8 cellular contexts compared by ENCODE assay signal in genomic region chr9:107489144-107489673, GRCh38. TPM values are rescaled to one million over a fixed set of nuclear protein-coding genes. Genes with fewer than 3 reads are reported as not detected.
DNase-seq lines count a peak whose midpoint lies in the region; ATAC-seq and TF ChIP-seq lines count a peak whose summit lies in the region.

No MANE protein-coding gene starts in this region.

- H3K4me1 ChIP-seq in mesenchymal stem cell (ENCODE audit: control insufficient read depth, insufficient read depth, low read depth, low read length) = peaks cover 34% of the 10 kb centered on the region
- H3K4me1 ChIP-seq in vagina = peaks cover 25% of the 10 kb centered on the region

- TF ChIP-seq POLR2A in vagina (IDR thresholded peaks at IDR 0.05) = no peak

- H3K36me3 ChIP-seq in mesenchymal stem cell (ENCODE audit: control insufficient read depth in 1 of 2, insufficient read depth in 2 of 2, low read depth in 1 of 2, low read length in 2 of 2) = peaks cover 6 to 33% of the 10 kb centered on the region in 2 experiments
- H3K36me3 ChIP-seq in vagina = peaks cover 0 to 29% of the 10 kb centered on the region in 2 donors

- peak overlapping the region in 1 of 2 experiments; percentile 72 for H3K4ac ChIP-seq in mesenchymal stem cell (ENCODE audit: low read depth in 1 of 2, low read length in 2 of 2)

- TF ChIP-seq CTCF in C4-2B (conservative IDR thresholded peaks at IDR 0.05) = no peak
- no peak for TF ChIP-seq CTCF in brain (conservative IDR thresholded peaks at IDR 0.05)
- no peak for TF ChIP-seq CTCF in vagina (IDR thresholded peaks at IDR 0.05)

- peak overlapping the region; percentile 68 for H3K27ac ChIP-seq in C4-2B
- no peak overlapping the region for H3K27ac ChIP-seq in mesenchymal stem cell (ENCODE audit: low read length, poor library complexity, severe bottlenecking)
- H3K27ac ChIP-seq in vagina = peak overlapping the region; percentile 96

- H3K4me2 ChIP-seq in mesenchymal stem cell (ENCODE audit: low read length, poor library complexity, severe bottlenecking) = peak overlapping the region; percentile 84

- ATAC-seq in GM19467 (IDR thresholded peaks at IDR 0.05; ENCODE audit: unreplicated experiment) (peak; percentile 17), HG03521 (IDR thresholded peaks at IDR 0.05; ENCODE audit: unreplicated experiment) (peak; percentile 30)

- no peak for DNase-seq in mesenchymal stem cell
- DNase-seq in vagina (ENCODE audit: extremely low spot score in 2 of 2) = no peak
- DNase-seq in SW 1271 (lab: John Stamatoyannopoulos, UW) = no peak
- DNase-seq in T-helper 9 cell = no peak

- peak overlapping the region; percentile 54 for H2BK120ac ChIP-seq in mesenchymal stem cell (ENCODE audit: low read depth, low read length)

- H3K14ac ChIP-seq in mesenchymal stem cell (ENCODE audit: low read length in 2 of 2) = peak overlapping the region in 1 of 2 experiments; percentile 99

- H3K23ac ChIP-seq in mesenchymal stem cell (ENCODE audit: low read length in 2 of 2) = no peak overlapping the region

- 0% methylated on average over 2 of the region's 46 CpGs for WGBS in mesenchymal stem cell

- H2BK5ac ChIP-seq in mesenchymal stem cell (ENCODE audit: low read depth, low read length, poor library complexity, severe bottlenecking) = no peak overlapping the region

- H4K91ac ChIP-seq in mesenchymal stem cell (ENCODE audit: low read length) = peak overlapping the region; percentile 18

- peak overlapping the region; percentile 86 to 93 (median 91) for H3K4me3 Mint-ChIP-seq in brain

- H2BK15ac ChIP-seq in mesenchymal stem cell (ENCODE audit: low read depth, poor library complexity, severe bottlenecking) = peak overlapping the region; percentile 67

- peaks cover 20% of the 10 kb centered on the region for H3K36me3 Mint-ChIP-seq in brain

- H3K4me3 ChIP-seq in mesenchymal stem cell (ENCODE audit: insufficient read depth in 1 of 2, low read depth in 1 of 2, low read length in 2 of 2) (peak overlapping the region; percentile 79 to 96), vagina (peak overlapping the region; percentile 71 to 87)

- H3K27me3 ChIP-seq in mesenchymal stem cell (ENCODE audit: control insufficient read depth in 1 of 2, insufficient read depth in 1 of 2, low read length in 2 of 2) (peaks cover 0 to 21% of the 10 kb centered on the region in 2 experiments), vagina (no peaks in the 10 kb centered on the region)

- H3K27ac Mint-ChIP-seq in brain = peak overlapping the region in 2 of 5 experiments; percentile 55 to 68

- H3K9me3 ChIP-seq in mesenchymal stem cell (ENCODE audit: control insufficient read depth, low read length) = no peaks in the 10 kb centered on the region
- H3K9me3 ChIP-seq in vagina = no peaks in the 10 kb centered on the region

- peaks cover 0 to 3% (median 2%) of the 10 kb centered on the region in 5 experiments for H3K9me3 Mint-ChIP-seq in brain

- peak overlapping the region; percentile 90 for H2AFZ ChIP-seq in mesenchymal stem cell (ENCODE audit: low read depth, low read length)

- peak overlapping the region; percentile 73 to 81 for H2BK12ac ChIP-seq in mesenchymal stem cell (ENCODE audit: low read length in 2 of 2)

- peaks cover 38% of the 10 kb centered on the region for H3K4me1 Mint-ChIP-seq in brain

- no peak overlapping the region for H2AK5ac ChIP-seq in mesenchymal stem cell (ENCODE audit: low read length, severe bottlenecking)

- H3K27me3 Mint-ChIP-seq in brain = peaks cover 90% of the 10 kb centered on the region

- H3K18ac ChIP-seq in mesenchymal stem cell (ENCODE audit: low read depth in 1 of 2, low read length in 2 of 2) = peak overlapping the region; percentile 52 to 99

- H3K79me1 ChIP-seq in mesenchymal stem cell (replicated peaks; ENCODE audit: low read length, poor library complexity, severe bottlenecking) = peaks cover 2% of the 10 kb centered on the region

- intact Hi-C loops in vagina (cut with DNase I) = loop anchor here (1.0 to 10.0 kb wide), 3 partner anchors 149 to 786 kb away; no protein-coding TSS in a partner anchor

- H3K9ac ChIP-seq in mesenchymal stem cell (ENCODE audit: low read length) = peak overlapping the region; percentile 96

- H4K8ac ChIP-seq in mesenchymal stem cell (ENCODE audit: low read length) = peak overlapping the region; percentile 52

RNA-seq across cellular contexts. Expression of gene KLF4, which starts 0.4 kb away (rescaled TPM):
- 9.1 TPM for polyA plus RNA-seq in brain (ENCODE audit: insufficient read depth, low read depth, low replicate concordance)
- 21.2 TPM for polyA plus RNA-seq in mesenchymal stem cell (2013, experiment 1 of 2)
- polyA plus RNA-seq in mesenchymal stem cell (2013, experiment 2 of 2) = 21.0 TPM
- total RNA-seq in vagina = 144 TPM
